ENCODE assay signal across 8 cellular contexts in the genomic region with DNA sequence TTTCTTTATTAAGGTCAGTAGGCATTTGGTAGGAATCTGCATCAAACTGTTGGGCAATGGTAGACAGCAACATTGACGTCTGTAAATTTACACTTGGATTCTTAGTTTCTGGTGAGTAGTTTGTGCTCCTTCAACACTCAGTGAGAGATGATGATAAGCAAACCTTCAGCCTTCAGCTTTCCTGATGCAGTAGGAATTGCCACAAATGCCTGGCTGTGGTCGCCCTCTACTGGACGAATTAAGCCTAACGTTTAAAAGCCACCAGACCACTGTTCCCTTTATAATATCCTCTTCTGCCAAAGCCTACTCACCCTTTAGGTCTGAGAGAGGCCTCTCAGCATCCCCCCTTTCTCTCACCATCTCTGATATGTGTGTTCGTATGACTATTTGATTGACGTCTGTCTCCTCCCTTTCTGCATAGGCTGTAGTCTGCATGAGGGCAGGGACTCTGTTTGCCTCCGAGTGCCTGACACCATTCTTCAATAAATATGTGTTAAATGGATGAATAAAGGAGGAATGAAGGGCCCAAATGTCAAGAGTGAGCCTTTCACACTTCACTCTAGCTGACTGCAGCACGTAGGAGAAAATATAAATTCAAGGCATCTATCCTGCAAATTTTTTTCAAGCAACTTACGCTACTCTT. TPM values are rescaled to one million over a fixed set of nuclear protein-coding genes. Genes with fewer than 3 reads are reported as not detected.
DNase-seq lines count a peak whose midpoint lies in the region; ATAC-seq, FAIRE-seq and TF ChIP-seq lines count a peak whose summit lies in the region.

No MANE protein-coding gene starts in this region.

- H3K36me3 Mint-ChIP-seq in WTC11, result no peaks in the 10 kb centered on the region

- peak; percentile 84 for ATAC-seq in HG02938 (IDR thresholded peaks at IDR 0.05; ENCODE audit: unreplicated experiment)
- peak; percentile 94 for ATAC-seq in WTC11

- in situ Hi-C loops in GM13977 (cut with MboI; ENCODE audit: low pct_unique_long_range_greater_than_20kb, low sequenced_read_pairs, unreplicated experiment), result no loop called here

- H3K9me3 Mint-ChIP-seq in WTC11, result no peaks in the 10 kb centered on the region

- H3K27me3 Mint-ChIP-seq in WTC11 (ENCODE audit: low read depth), result no peaks in the 10 kb centered on the region

- TF ChIP-seq CTCF in GM13977 (IDR thresholded peaks at IDR 0.05; ENCODE audit: extremely low read depth, insufficient read depth, missing control alignments) (peak; percentile 89), WTC11 (IDR thresholded peaks at IDR 0.05) (peak; percentile 56; the same call in 1 of the 2 replicates)

- DNase-seq in GM13977 (ENCODE audit: low spot score), result peak; percentile 66
- DNase-seq in NCI-H2081 treated with DMSO at 0.1 percent for 48 hours (lab: John Stamatoyannopoulos, UW), result peak; percentile 15
- peak; percentile 72 for DNase-seq in WTC11 (ENCODE audit: low spot score)
- DNase-seq in caudate nucleus (lab: John Stamatoyannopoulos, UW), result peak in 51 of 61 donors; percentile 1 to 78 (median 27)
- peak; percentile 51 for DNase-seq in kidney glomerular epithelial cell (lab: John Stamatoyannopoulos, UW)
- peak; percentile 65 for DNase-seq in stimulated activated CD4-positive, alpha-beta T cell treated with anti-CD3 and anti-CD28 coated beads, Interleukin-4, amount 100 ng/mL, for 24 hours

- peak; percentile 62 for FAIRE-seq in A204.1 (lab: Jason Lieb, UNC)

- peaks cover 4% of the 10 kb centered on the region for H3K4me1 Mint-ChIP-seq in WTC11

- H3K27ac Mint-ChIP-seq in WTC11, result no peak overlapping the region

- CTCF ChIA-PET in WTC11 (lab: Charles Lee), result interaction anchor here (0.6 to 1.8 kb wide), 29 partner anchors 9 to 447 kb away, joined by 3 to 23 read pairs (median 3); a partner anchor contains a TSS

- POLR2A ChIA-PET in WTC11 (lab: Charles Lee), result no interaction called here

- no peak overlapping the region for H3K4me3 Mint-ChIP-seq in WTC11

- H3K27ac ChIP-seq in caudate nucleus (ENCODE audit: low read depth, low read length), result no peak overlapping the region

TF ChIP-seq in WTC11, 78 proteins besides CTCF, POLR2A, EP300 and RAD21:
- TF ChIP-seq EMX1 (CRISPR knock-in tag; IDR thresholded peaks at IDR 0.05) (no peak), ZNF232 (CRISPR knock-in tag; IDR thresholded peaks at IDR 0.05) (no peak), RORB (CRISPR knock-in tag; IDR thresholded peaks at IDR 0.05) (no peak), ZNF263 (CRISPR knock-in tag; IDR thresholded peaks at IDR 0.05; ENCODE audit: low read depth) (no peak), IRF2 (CRISPR knock-in tag; IDR thresholded peaks at IDR 0.05; ENCODE audit: borderline replicate concordance, low read depth) (no peak), ZNF121 (CRISPR knock-in tag; IDR thresholded peaks at IDR 0.05) (no peak)
- TF ChIP-seq, protein P1, sequence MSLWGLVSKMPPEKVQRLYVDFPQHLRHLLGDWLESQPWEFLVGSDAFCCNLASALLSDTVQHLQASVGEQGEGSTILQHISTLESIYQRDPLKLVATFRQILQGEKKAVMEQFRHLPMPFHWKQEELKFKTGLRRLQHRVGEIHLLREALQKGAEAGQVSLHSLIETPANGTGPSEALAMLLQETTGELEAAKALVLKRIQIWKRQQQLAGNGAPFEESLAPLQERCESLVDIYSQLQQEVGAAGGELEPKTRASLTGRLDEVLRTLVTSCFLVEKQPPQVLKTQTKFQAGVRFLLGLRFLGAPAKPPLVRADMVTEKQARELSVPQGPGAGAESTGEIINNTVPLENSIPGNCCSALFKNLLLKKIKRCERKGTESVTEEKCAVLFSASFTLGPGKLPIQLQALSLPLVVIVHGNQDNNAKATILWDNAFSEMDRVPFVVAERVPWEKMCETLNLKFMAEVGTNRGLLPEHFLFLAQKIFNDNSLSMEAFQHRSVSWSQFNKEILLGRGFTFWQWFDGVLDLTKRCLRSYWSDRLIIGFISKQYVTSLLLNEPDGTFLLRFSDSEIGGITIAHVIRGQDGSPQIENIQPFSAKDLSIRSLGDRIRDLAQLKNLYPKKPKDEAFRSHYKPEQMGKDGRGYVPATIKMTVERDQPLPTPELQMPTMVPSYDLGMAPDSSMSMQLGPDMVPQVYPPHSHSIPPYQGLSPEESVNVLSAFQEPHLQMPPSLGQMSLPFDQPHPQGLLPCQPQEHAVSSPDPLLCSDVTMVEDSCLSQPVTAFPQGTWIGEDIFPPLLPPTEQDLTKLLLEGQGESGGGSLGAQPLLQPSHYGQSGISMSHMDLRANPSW (CRISPR knock-in tag; conservative IDR thresholded peaks at IDR 0.05; ENCODE audit: low read depth), result no peak
- TF ChIP-seq, protein P2, sequence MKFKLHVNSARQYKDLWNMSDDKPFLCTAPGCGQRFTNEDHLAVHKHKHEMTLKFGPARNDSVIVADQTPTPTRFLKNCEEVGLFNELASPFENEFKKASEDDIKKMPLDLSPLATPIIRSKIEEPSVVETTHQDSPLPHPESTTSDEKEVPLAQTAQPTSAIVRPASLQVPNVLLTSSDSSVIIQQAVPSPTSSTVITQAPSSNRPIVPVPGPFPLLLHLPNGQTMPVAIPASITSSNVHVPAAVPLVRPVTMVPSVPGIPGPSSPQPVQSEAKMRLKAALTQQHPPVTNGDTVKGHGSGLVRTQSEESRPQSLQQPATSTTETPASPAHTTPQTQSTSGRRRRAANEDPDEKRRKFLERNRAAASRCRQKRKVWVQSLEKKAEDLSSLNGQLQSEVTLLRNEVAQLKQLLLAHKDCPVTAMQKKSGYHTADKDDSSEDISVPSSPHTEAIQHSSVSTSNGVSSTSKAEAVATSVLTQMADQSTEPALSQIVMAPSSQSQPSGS (CRISPR knock-in tag; IDR thresholded peaks at IDR 0.05; ENCODE audit: borderline replicate concordance, low read depth), result no peak
- TF ChIP-seq, protein P3, sequence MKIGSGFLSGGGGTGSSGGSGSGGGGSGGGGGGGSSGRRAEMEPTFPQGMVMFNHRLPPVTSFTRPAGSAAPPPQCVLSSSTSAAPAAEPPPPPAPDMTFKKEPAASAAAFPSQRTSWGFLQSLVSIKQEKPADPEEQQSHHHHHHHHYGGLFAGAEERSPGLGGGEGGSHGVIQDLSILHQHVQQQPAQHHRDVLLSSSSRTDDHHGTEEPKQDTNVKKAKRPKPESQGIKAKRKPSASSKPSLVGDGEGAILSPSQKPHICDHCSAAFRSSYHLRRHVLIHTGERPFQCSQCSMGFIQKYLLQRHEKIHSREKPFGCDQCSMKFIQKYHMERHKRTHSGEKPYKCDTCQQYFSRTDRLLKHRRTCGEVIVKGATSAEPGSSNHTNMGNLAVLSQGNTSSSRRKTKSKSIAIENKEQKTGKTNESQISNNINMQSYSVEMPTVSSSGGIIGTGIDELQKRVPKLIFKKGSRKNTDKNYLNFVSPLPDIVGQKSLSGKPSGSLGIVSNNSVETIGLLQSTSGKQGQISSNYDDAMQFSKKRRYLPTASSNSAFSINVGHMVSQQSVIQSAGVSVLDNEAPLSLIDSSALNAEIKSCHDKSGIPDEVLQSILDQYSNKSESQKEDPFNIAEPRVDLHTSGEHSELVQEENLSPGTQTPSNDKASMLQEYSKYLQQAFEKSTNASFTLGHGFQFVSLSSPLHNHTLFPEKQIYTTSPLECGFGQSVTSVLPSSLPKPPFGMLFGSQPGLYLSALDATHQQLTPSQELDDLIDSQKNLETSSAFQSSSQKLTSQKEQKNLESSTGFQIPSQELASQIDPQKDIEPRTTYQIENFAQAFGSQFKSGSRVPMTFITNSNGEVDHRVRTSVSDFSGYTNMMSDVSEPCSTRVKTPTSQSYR (CRISPR knock-in tag; IDR thresholded peaks at IDR 0.05), result no peak
- TF ChIP-seq, protein P4, sequence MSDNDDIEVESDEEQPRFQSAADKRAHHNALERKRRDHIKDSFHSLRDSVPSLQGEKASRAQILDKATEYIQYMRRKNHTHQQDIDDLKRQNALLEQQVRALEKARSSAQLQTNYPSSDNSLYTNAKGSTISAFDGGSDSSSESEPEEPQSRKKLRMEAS (CRISPR knock-in tag; IDR thresholded peaks at IDR 0.05), result no peak
- TF ChIP-seq, protein P5, sequence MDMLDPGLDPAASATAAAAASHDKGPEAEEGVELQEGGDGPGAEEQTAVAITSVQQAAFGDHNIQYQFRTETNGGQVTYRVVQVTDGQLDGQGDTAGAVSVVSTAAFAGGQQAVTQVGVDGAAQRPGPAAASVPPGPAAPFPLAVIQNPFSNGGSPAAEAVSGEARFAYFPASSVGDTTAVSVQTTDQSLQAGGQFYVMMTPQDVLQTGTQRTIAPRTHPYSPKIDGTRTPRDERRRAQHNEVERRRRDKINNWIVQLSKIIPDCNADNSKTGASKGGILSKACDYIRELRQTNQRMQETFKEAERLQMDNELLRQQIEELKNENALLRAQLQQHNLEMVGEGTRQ (CRISPR knock-in tag; IDR thresholded peaks at IDR 0.05), result no peak
- TF ChIP-seq, protein P6, sequence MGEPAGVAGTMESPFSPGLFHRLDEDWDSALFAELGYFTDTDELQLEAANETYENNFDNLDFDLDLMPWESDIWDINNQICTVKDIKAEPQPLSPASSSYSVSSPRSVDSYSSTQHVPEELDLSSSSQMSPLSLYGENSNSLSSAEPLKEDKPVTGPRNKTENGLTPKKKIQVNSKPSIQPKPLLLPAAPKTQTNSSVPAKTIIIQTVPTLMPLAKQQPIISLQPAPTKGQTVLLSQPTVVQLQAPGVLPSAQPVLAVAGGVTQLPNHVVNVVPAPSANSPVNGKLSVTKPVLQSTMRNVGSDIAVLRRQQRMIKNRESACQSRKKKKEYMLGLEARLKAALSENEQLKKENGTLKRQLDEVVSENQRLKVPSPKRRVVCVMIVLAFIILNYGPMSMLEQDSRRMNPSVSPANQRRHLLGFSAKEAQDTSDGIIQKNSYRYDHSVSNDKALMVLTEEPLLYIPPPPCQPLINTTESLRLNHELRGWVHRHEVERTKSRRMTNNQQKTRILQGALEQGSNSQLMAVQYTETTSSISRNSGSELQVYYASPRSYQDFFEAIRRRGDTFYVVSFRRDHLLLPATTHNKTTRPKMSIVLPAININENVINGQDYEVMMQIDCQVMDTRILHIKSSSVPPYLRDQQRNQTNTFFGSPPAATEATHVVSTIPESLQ (CRISPR knock-in tag; IDR thresholded peaks at IDR 0.05), result no peak

RNA-seq across cellular contexts. Expression of a gene that starts 47.0 kb away (rescaled TPM):
- 4.3 to 5.8 TPM (median 4.5 TPM) in 3 replicates for total RNA-seq in WTC11 (2021)

RNA-seq across cellular contexts. Expression of a gene that starts 52.0 kb away (rescaled TPM):
- total RNA-seq in WTC11 (2021), result 4.6 to 6.3 TPM (median 5.7 TPM) in 3 replicates

RNA-seq across cellular contexts. Expression of a gene that starts 57.3 kb away (rescaled TPM):
- not detected in 3 replicates for total RNA-seq in WTC11 (2021)

Comparison
In these comparisons a context has a peak if more than half of its experiments do, and no peak if none do; other contexts are left out.
1. DNase-seq: peak in every context shown above with its lines; median percentile 72 in WTC11; 66 in GM13977; 65 in stimulated activated CD4-positive, alpha-beta T cell treated with anti-CD3 and anti-CD28 coated beads, Interleukin-4, amount 100 ng/mL, for 24 hours; 51 in kidney glomerular epithelial cell; 27 in caudate nucleus; 15 in NCI-H2081 treated with DMSO at 0.1 percent for 48 hours.